Comparison of ENCODE assay signal across 20 cellular contexts in the genomic region with DNA sequence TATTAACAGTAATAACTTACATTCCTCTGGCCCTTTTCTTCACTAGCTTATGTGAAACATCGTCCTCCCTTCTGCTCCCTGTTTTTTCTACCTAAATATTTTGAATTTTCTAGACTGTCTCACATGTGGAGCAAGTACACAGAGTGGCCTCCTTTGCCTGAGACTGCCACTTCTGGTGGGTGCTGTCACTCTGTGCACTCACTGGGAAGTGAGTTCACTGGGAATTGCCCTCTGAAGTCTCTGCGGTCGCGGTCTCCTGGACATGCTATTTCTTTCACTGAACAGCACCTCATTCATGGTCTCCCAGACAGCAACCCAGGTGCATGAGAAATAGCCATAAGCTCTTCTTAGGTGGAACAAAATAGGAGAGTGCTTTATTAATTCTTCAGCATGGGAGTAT.
"Had no signal": no experiment of that assay in that cellular context is flagged by ENCODE, and none has a peak within 500 bp of the region (broad histone marks: within the 10 kb centered on the region; RNA-seq: fewer than 3 reads in every experiment).

No MANE protein-coding gene starts in this region.

- H3K27ac Mint-ChIP-seq: natural killer cell; neural progenitor cell; stimulated activated effector memory CD8-positive, alpha-beta T cell treated with anti-CD3 and anti-CD28 coated beads, Interleukin-12 subunit alpha, Interleukin-12 subunit beta, amount 100 ng/mL, for 72 hours; type B pancreatic cell had no signal

- H3K9me3 ChIP-seq: esophagus squamous epithelium, gastroesophageal sphincter, ovary, right lobe of liver, suprapubic skin, thyroid gland, uterus had no signal

- H3K27me3 Mint-ChIP-seq: type B pancreatic cell had no signal

- H3K4me1 Mint-ChIP-seq: natural killer cell; stimulated activated effector memory CD8-positive, alpha-beta T cell treated with anti-CD3 and anti-CD28 coated beads, Interleukin-12 subunit alpha, Interleukin-12 subunit beta, amount 100 ng/mL, for 72 hours had no signal

- H3K9me3 Mint-ChIP-seq: neural progenitor cell, type B pancreatic cell had no signal

- H3K27me3 ChIP-seq: esophagus squamous epithelium, gastroesophageal sphincter, neural progenitor cell, ovary, right lobe of liver, suprapubic skin, thyroid gland, uterus had no signal

- H3K27ac ChIP-seq: esophagus squamous epithelium, gastroesophageal sphincter, neural progenitor cell, ovary, right lobe of liver, suprapubic skin, thyroid gland, uterus had no signal

- H3K36me3 ChIP-seq: esophagus squamous epithelium, gastroesophageal sphincter, neural progenitor cell, ovary, right lobe of liver, suprapubic skin, thyroid gland, uterus had no signal

- H3K36me3 Mint-ChIP-seq: natural killer cell; neural progenitor cell; stimulated activated effector memory CD8-positive, alpha-beta T cell treated with anti-CD3 and anti-CD28 coated beads, Interleukin-12 subunit alpha, Interleukin-12 subunit beta, amount 100 ng/mL, for 72 hours; type B pancreatic cell had no signal

- H3K4me1 ChIP-seq: esophagus squamous epithelium, neural progenitor cell, right lobe of liver, suprapubic skin, thyroid gland, uterus had no signal

- H3K4me3 Mint-ChIP-seq: natural killer cell; neural progenitor cell; stimulated activated effector memory CD8-positive, alpha-beta T cell treated with anti-CD3 and anti-CD28 coated beads, Interleukin-12 subunit alpha, Interleukin-12 subunit beta, amount 100 ng/mL, for 72 hours; type B pancreatic cell had no signal

- DNase-seq: cerebellar nuclear complex; dermis blood vessel endothelial cell; esophagus squamous epithelium; foreskin fibroblast; hippocampal formation; kidney glomerular epithelial cell; mesendoderm; natural killer cell; ovary; right lobe of liver; stimulated activated CD4-positive, alpha-beta T cell treated with anti-CD3 and anti-CD28 coated beads, Interleukin-4, amount 100 ng/mL, for 1 hour; stimulated activated CD8-positive, alpha-beta memory T cell treated with anti-CD3 and anti-CD28 coated beads, Interleukin-4, amount 100 ng/mL, for 48 hours; stimulated activated naive CD8-positive, alpha-beta T cell treated with anti-CD3 and anti-CD28 coated beads, Interleukin-15, Interleukin-2, amounts not matched to agents 100 U/mL and 50 U/mL, for 24 hours; thyroid gland; uterus had no signal

- H3K4me3 ChIP-seq: esophagus squamous epithelium, gastroesophageal sphincter, neural progenitor cell, ovary, right lobe of liver, suprapubic skin, thyroid gland, uterus had no signal
